Comparison of ENCODE assay signal across 2 cellular contexts in the genomic region with DNA sequence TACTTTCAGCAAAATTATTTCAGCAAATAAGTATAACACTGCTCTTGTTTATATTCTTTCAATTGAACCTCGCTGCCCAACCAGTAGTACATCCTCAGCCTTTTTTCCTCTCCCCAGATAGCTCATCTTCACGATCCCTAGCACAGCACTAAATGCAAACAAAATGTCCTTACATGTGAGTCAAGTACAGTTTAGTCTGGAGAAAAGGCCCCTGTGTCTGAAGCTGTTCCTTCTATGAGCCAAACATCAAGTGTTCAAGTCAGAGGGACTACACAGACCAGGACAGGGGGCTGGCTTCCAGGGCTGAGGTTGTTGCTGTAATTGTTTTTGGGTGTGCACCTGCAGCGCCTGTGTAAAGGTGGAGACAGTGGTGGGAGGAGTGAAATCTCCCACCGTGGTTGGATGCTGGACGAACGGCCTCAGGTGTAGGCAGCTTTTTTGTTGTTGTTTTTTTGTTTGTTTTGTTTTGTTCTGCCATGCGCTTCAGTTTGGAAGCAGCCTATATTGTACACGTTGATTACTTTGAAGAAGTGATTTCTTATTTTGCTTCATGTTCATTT.
TF ChIP-seq lines count a peak whose summit lies in the region.

No MANE protein-coding gene starts in this region.

TF ChIP-seq in HEK293, 187 proteins besides CTCF, POLR2A, EP300 and RAD21:
- TF ChIP-seq ZNF600 (tag by site-specific recombination; IDR thresholded peaks at IDR 0.05) (peak; percentile 50), ZNF223 (tag by site-specific recombination; IDR thresholded peaks at IDR 0.05) (no peak), ZNF513 (tag by site-specific recombination; IDR thresholded peaks at IDR 0.05) (no peak)

TF ChIP-seq in H1, 55 proteins besides CTCF, POLR2A, EP300 and RAD21:
- no peak for TF ChIP-seq SRF (IDR thresholded peaks at IDR 0.05; ENCODE audit: low read depth, low read length)
- TF ChIP-seq FOSL1 (IDR thresholded peaks at IDR 0.05; ENCODE audit: insufficient read depth, low read depth, low read length) = no peak
- no peak for TF ChIP-seq SAP30 (IDR thresholded peaks at IDR 0.05; ENCODE audit: insufficient read depth, insufficient replicate concordance, low read length)
- TF ChIP-seq SIRT6 (IDR thresholded peaks at IDR 0.05; ENCODE audit: low read length) = no peak
